In the genomic region with DNA sequence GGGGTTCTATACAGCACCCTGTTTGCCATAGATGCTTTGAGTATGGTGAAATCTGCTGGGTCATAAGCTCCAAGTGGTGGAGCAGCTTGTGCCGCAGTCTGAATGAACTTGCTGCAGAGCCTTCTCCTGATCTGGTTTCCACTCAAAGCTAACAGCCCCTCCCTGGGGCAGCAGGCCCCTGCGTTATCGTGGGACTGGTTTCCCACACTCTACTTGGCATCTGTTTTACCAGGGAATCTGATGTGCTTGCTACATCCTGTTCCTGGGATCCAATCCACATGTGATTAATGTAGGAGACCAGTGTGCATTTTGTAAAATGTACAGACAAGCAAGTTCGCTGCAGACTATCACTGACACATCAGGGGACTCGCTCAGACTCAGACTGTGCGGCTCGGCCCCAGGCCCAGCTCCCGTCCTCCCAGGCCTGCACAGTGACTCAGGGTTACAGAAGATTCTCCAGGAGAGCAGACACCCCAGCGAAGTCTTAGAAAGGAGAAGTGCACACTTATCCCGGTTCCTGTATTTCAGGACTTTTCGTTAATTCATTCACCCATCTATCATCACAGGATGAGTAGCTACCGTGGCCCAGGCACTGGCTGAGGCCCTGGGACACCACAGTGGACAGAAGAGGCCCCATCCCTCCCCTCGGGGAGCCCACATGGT, we compare ENCODE assay signal across 14 cellular contexts.
DNase-seq lines count a peak whose midpoint lies in the region; ATAC-seq and TF ChIP-seq lines count a peak whose summit lies in the region.
"Had no signal": no experiment of that assay in that cellular context is flagged by ENCODE, and none has a peak within 500 bp of the region (broad histone marks: within the 10 kb centered on the region; RNA-seq: fewer than 3 reads in every experiment).

No MANE protein-coding gene starts in this region.

- intact Hi-C loops in natural killer cell (cut with micrococcal nuclease), result no loop called here
- intact Hi-C loops in sciatic nerve (cut with DNase I), result loop anchor here (10.0 kb wide), 1 partner anchor 1148 kb away; a partner anchor contains a TSS
- intact Hi-C loops in testis (cut with DNase I; ENCODE audit: low total_unique reads), result no loop called here

- peaks cover 8 to 14% of the 10 kb centered on the region in 2 donors for H3K27me3 Mint-ChIP-seq in natural killer cell treated with Interleukin-12 subunit alpha and Interleukin-12 subunit beta and Interleukin-15 and Interleukin-18, amount 100 ng/mL, for 72 hours
- H3K27me3 Mint-ChIP-seq in natural killer cell (ENCODE audit: low read depth in 2 of 2), result peaks cover 3% of the 10 kb centered on the region in 2 donors

- DNase-seq in natural killer cell treated with Interleukin-12 subunit alpha and Interleukin-12 subunit beta and Interleukin-15 and Interleukin-18, amount 100 ng/mL, for 72 hours (ENCODE audit: low spot score), result peak; percentile 54
- DNase-seq in natural killer cell (no peak), foreskin fibroblast (peak; percentile 4 to 12), sciatic nerve (ENCODE audit: low spot score) (peak; percentile 2), EL (no peak), testis (no peak), DMS153 treated with DMSO at 0.1 percent for 48 hours (lab: John Stamatoyannopoulos, UW; ENCODE audit: unreplicated experiment) (no peak)
- DNase-seq: CD8-positive, alpha-beta T cell; NCI-H1048; NCI-H446; NCI-H748 treated with DMSO at 0.1 percent for 48 hours; SHP77 treated with DMSO at 0.1 percent for 48 hours had no signal

- H3K4me3 ChIP-seq in foreskin fibroblast (ENCODE audit: low read depth in 1 of 2, low read length in 2 of 2) (no peak overlapping the region), testis (no peak overlapping the region)
- H3K4me3 ChIP-seq: GM23338, K562 had no signal

- H3K27ac ChIP-seq in testis, result no peak overlapping the region

- H3K4me1 ChIP-seq in testis, result peaks cover 15% of the 10 kb centered on the region

- TF ChIP-seq POLR2A in testis (IDR thresholded peaks at IDR 0.05), result no peak

- H3K4me1 Mint-ChIP-seq in natural killer cell treated with Interleukin-12 subunit alpha and Interleukin-12 subunit beta and Interleukin-15 and Interleukin-18, amount 100 ng/mL, for 72 hours (ENCODE audit: low read depth in 2 of 2), result no peaks in the 10 kb centered on the region
- H3K4me1 Mint-ChIP-seq in natural killer cell, result peaks cover 0 to 13% of the 10 kb centered on the region in 2 donors

- no peaks in the 10 kb centered on the region for H3K27me3 ChIP-seq in testis

- H3K27ac Mint-ChIP-seq in natural killer cell treated with Interleukin-12 subunit alpha and Interleukin-12 subunit beta and Interleukin-15 and Interleukin-18, amount 100 ng/mL, for 72 hours, result no peak overlapping the region
- H3K27ac Mint-ChIP-seq in natural killer cell, result no peak overlapping the region
- H3K27ac Mint-ChIP-seq: CD8-positive, alpha-beta T cell; GM23338 had no signal

- no peak for ATAC-seq in natural killer cell treated with Interleukin-12 subunit alpha and Interleukin-12 subunit beta and Interleukin-15 and Interleukin-18, amount 100 ng/mL, for 72 hours
- ATAC-seq in natural killer cell, result no peak
- no peak for ATAC-seq in sciatic nerve
- ATAC-seq: CD8-positive, alpha-beta T cell; GM23338; K562 had no signal

- no peaks in the 10 kb centered on the region for H3K9me3 Mint-ChIP-seq in natural killer cell treated with Interleukin-12 subunit alpha and Interleukin-12 subunit beta and Interleukin-15 and Interleukin-18, amount 100 ng/mL, for 72 hours
- H3K9me3 Mint-ChIP-seq in natural killer cell, result no peaks in the 10 kb centered on the region
- H3K9me3 Mint-ChIP-seq: CD8-positive, alpha-beta T cell; GM23338 had no signal

- no peaks in the 10 kb centered on the region for H3K36me3 Mint-ChIP-seq in natural killer cell treated with Interleukin-12 subunit alpha and Interleukin-12 subunit beta and Interleukin-15 and Interleukin-18, amount 100 ng/mL, for 72 hours
- H3K36me3 Mint-ChIP-seq in natural killer cell, result no peaks in the 10 kb centered on the region
- H3K36me3 Mint-ChIP-seq: CD8-positive, alpha-beta T cell had no signal

- WGBS in testis, 2 donors, result 53 to 55% methylated on average over 13 of the region's 13 CpGs

- H3K4me3 Mint-ChIP-seq in natural killer cell treated with Interleukin-12 subunit alpha and Interleukin-12 subunit beta and Interleukin-15 and Interleukin-18, amount 100 ng/mL, for 72 hours, result no peak overlapping the region
- no peak overlapping the region for H3K4me3 Mint-ChIP-seq in natural killer cell
- H3K4me3 Mint-ChIP-seq: CD8-positive, alpha-beta T cell; GM23338 had no signal

- TF ChIP-seq CTCF in natural killer cell (IDR thresholded peaks at IDR 0.05) (no peak), foreskin fibroblast (IDR thresholded peaks at IDR 0.05; ENCODE audit: low read depth, low read length) (no peak), testis (IDR thresholded peaks at IDR 0.05) (no peak)

- no peaks in the 10 kb centered on the region for H3K9me3 ChIP-seq in testis

- no peaks in the 10 kb centered on the region for H3K36me3 ChIP-seq in testis (ENCODE audit: low read depth, missing control alignments)

Comparison
In these comparisons a context has a peak if more than half of its experiments do, and no peak if none do; other contexts are left out.
1. DNase-seq: peak in natural killer cell treated with Interleukin-12 subunit alpha and Interleukin-12 subunit beta and Interleukin-15 and Interleukin-18, amount 100 ng/mL, for 72 hours (single experiment), foreskin fibroblast (2 of 2) and sciatic nerve (single experiment); none in natural killer cell (single experiment), EL (single experiment), testis (single experiment) and DMS153 treated with DMSO at 0.1 percent for 48 hours (single experiment).